In genomic region chr7:14125998-14126397, GRCh38 we compare ENCODE assay signal across 21 cellular contexts.
DNase-seq lines count a peak whose midpoint lies in the region; ATAC-seq, FAIRE-seq and TF ChIP-seq lines count a peak whose summit lies in the region.
"Had no signal": no experiment of that assay in that cellular context is flagged by ENCODE, and none has a peak within 500 bp of the region (broad histone marks: within the 10 kb centered on the region; RNA-seq: fewer than 3 reads in every experiment).

No MANE protein-coding gene starts in this region.

- H3K27ac ChIP-seq in GM23338 (ENCODE audit: low read depth) (no peak overlapping the region), Panc1 (ENCODE audit: low read length) (no peak overlapping the region)
- H3K27ac ChIP-seq: heart left ventricle, neutrophil had no signal

- H3K27me3 ChIP-seq in GM23338 (ENCODE audit: insufficient read depth): no peaks in the 10 kb centered on the region
- H3K27me3 ChIP-seq in Panc1 (ENCODE audit: control insufficient read depth, insufficient read depth, low read length): no peaks in the 10 kb centered on the region
- H3K27me3 ChIP-seq: heart left ventricle, neutrophil had no signal

- H3K36me3 ChIP-seq in GM23338 (ENCODE audit: insufficient read depth) (no peaks in the 10 kb centered on the region), Panc1 (ENCODE audit: control insufficient read depth, insufficient read depth, low read length) (no peaks in the 10 kb centered on the region)
- H3K36me3 ChIP-seq: heart left ventricle, neutrophil had no signal

- peak; percentile 24 for DNase-seq in GM23338 (ENCODE audit: low spot score)
- peak; percentile 30 for DNase-seq in Panc1 (ENCODE audit: low read depth, low spot score)
- peak; percentile 44 for DNase-seq in dedifferentiated amniotic fluid mesenchymal stem cell (ENCODE audit: extremely low spot score)
- DNase-seq in left kidney (ENCODE audit: low read depth, low spot score): peak; percentile 50
- no peak for DNase-seq in urothelium cell line (ENCODE audit: low spot score)
- no peak for DNase-seq in HK-2 (ENCODE audit: unreplicated experiment)
- no peak for DNase-seq in GM10266 (ENCODE audit: extremely low spot score)
- DNase-seq: activated CD4-positive, alpha-beta T cell treated with anti-CD3 and anti-CD28 coated beads, Interleukin-2, amount 50 U/mL, for 4 hours; activated naive CD4-positive, alpha-beta T cell treated with anti-CD3 and anti-CD28 coated beads, Interleukin-2, amount 50 U/mL, for 16 hours; activated T-cell treated with anti-CD3 and anti-CD28 coated beads for 4 hours; CD8-positive, alpha-beta T cell; dermis blood vessel endothelial cell; heart left ventricle; NCI-H2081; NCI-H526 treated with DMSO at 0.1 percent for 48 hours; right cardiac atrium; stimulated activated naive CD8-positive, alpha-beta T cell treated with anti-CD3 and anti-CD28 coated beads, Interleukin-15, amount 100 ng/mL, for 72 hours had no signal

- TF ChIP-seq CTCF in GM23338 (conservative IDR thresholded peaks at IDR 0.05; ENCODE audit: low read depth in 2 of 2) (no peak; a peak in 2 of 4 replicates), Panc1 (IDR thresholded peaks at IDR 0.05) (peak; percentile 21; the same call in 1 of the 2 replicates), GM10266 (IDR thresholded peaks at IDR 0.05; ENCODE audit: control insufficient read depth, insufficient read depth, low read depth, missing control alignments) (no peak)

- H3K4me1 Mint-ChIP-seq in GM23338: peaks cover 13% of the 10 kb centered on the region; the same call in 2 of the 3 replicates
- H3K4me1 Mint-ChIP-seq: stimulated activated naive CD8-positive, alpha-beta T cell treated with anti-CD3 and anti-CD28 coated beads, Interleukin-15, amount 100 ng/mL, for 72 hours had no signal

- H3K9me3 Mint-ChIP-seq in GM23338: no peaks in the 10 kb centered on the region
- H3K9me3 Mint-ChIP-seq: CD8-positive, alpha-beta T cell; stimulated activated naive CD8-positive, alpha-beta T cell treated with anti-CD3 and anti-CD28 coated beads, Interleukin-15, amount 100 ng/mL, for 72 hours had no signal

- H3K4me1 ChIP-seq in GM23338 (ENCODE audit: insufficient read depth): peaks cover 8% of the 10 kb centered on the region; the same call in 1 of the 2 replicates
- no peaks in the 10 kb centered on the region for H3K4me1 ChIP-seq in Panc1 (ENCODE audit: control insufficient read depth, insufficient read depth, low read length)
- H3K4me1 ChIP-seq: heart left ventricle had no signal

- POLR2A ChIA-PET in Panc1 (lab: Charles Lee): no interaction called here

- intact Hi-C loops in Panc1 (cut with micrococcal nuclease; ENCODE audit: unreplicated experiment): no loop called here

- peak overlapping the region; percentile 14; the same call in 1 of the 2 replicates for H3K27ac Mint-ChIP-seq in GM23338
- H3K27ac Mint-ChIP-seq: CD8-positive, alpha-beta T cell; IgD-negative memory B cell; stimulated activated naive CD8-positive, alpha-beta T cell treated with anti-CD3 and anti-CD28 coated beads, Interleukin-15, amount 100 ng/mL, for 72 hours had no signal

- no peak overlapping the region for H3K4me3 Mint-ChIP-seq in GM23338
- H3K4me3 Mint-ChIP-seq: CD8-positive, alpha-beta T cell; IgD-negative memory B cell; stimulated activated naive CD8-positive, alpha-beta T cell treated with anti-CD3 and anti-CD28 coated beads, Interleukin-15, amount 100 ng/mL, for 72 hours had no signal

- no peak overlapping the region for H2AFZ ChIP-seq in GM23338

- no TSS peak for BruUV-seq in Panc1 (replicated peaks; lab: Mats Ljungman, UMichigan)

- no peak overlapping the region for H3K4me3 ChIP-seq in GM23338
- no peak overlapping the region for H3K4me3 ChIP-seq in Panc1 (ENCODE audit: low read depth in 2 of 2, low read length in 2 of 2)
- H3K4me3 ChIP-seq: heart left ventricle had no signal

- peaks cover 2% of the 10 kb centered on the region for H3K27me3 Mint-ChIP-seq in GM23338 (ENCODE audit: insufficient read depth, low read depth, poor library complexity)
- H3K27me3 Mint-ChIP-seq: IgD-negative memory B cell; stimulated activated naive CD8-positive, alpha-beta T cell treated with anti-CD3 and anti-CD28 coated beads, Interleukin-15, amount 100 ng/mL, for 72 hours had no signal

- in situ Hi-C loops in Panc1 (cut with HindIII; ENCODE audit: low pct_unique_long_range_greater_than_20kb, low sequenced_read_pairs): no loop called here

- peak; percentile 83 for ATAC-seq in GM23338
- peak; percentile 48; the same call in 1 of the 2 replicates for ATAC-seq in Panc1
- no peak for ATAC-seq in GM19467 (IDR thresholded peaks at IDR 0.05; ENCODE audit: unreplicated experiment)
- ATAC-seq: CD8-positive, alpha-beta T cell; heart left ventricle; right cardiac atrium; stimulated activated naive CD8-positive, alpha-beta T cell treated with anti-CD3 and anti-CD28 coated beads, Interleukin-15, amount 100 ng/mL, for 72 hours had no signal

- no peak for FAIRE-seq in urothelium cell line (lab: Jason Lieb, UNC)
- FAIRE-seq: keratinocyte had no signal

- H3K9me2 ChIP-seq in GM23338 (ENCODE audit: insufficient read depth): no peaks in the 10 kb centered on the region

- H4K20me1 ChIP-seq in GM23338 (replicated peaks; ENCODE audit: insufficient read depth): no peaks in the 10 kb centered on the region

- H3K79me2 ChIP-seq in GM23338 (replicated peaks; ENCODE audit: insufficient read depth): no peaks in the 10 kb centered on the region

- CTCF ChIA-PET in Panc1 (lab: Charles Lee): interaction anchor here (0.6 kb wide), 1 partner anchor 45 kb away, joined by 4 read pairs; no protein-coding TSS in a partner anchor

- no peaks in the 10 kb centered on the region for H3F3A ChIP-seq in GM23338 (replicated peaks; ENCODE audit: low read depth)

- no peaks in the 10 kb centered on the region for H3K36me3 Mint-ChIP-seq in GM23338 (ENCODE audit: low read depth)
- H3K36me3 Mint-ChIP-seq: CD8-positive, alpha-beta T cell; IgD-negative memory B cell had no signal

- H3K4me2 ChIP-seq in GM23338: no peak overlapping the region

- H3K9me3 ChIP-seq in Panc1 (ENCODE audit: control insufficient read depth, insufficient read depth, low read depth, low read length): no peaks in the 10 kb centered on the region
- H3K9me3 ChIP-seq: heart left ventricle, neutrophil had no signal

TF ChIP-seq in GM23338, 12 proteins besides CTCF, POLR2A, EP300 and RAD21 (continues in another document):
- TF ChIP-seq ZNF462 (CRISPR knock-in tag; IDR thresholded peaks at IDR 0.05): no peak

Comparison
In these comparisons a context has a peak if more than half of its experiments do, and no peak if none do; other contexts are left out.
1. DNase-seq: peak in GM23338 (single experiment), Panc1 (single experiment), dedifferentiated amniotic fluid mesenchymal stem cell (single experiment) and left kidney (single experiment); none in urothelium cell line (single experiment), HK-2 (single experiment) and GM10266 (single experiment).